8 cellular contexts compared by ENCODE assay signal in the genomic region with DNA sequence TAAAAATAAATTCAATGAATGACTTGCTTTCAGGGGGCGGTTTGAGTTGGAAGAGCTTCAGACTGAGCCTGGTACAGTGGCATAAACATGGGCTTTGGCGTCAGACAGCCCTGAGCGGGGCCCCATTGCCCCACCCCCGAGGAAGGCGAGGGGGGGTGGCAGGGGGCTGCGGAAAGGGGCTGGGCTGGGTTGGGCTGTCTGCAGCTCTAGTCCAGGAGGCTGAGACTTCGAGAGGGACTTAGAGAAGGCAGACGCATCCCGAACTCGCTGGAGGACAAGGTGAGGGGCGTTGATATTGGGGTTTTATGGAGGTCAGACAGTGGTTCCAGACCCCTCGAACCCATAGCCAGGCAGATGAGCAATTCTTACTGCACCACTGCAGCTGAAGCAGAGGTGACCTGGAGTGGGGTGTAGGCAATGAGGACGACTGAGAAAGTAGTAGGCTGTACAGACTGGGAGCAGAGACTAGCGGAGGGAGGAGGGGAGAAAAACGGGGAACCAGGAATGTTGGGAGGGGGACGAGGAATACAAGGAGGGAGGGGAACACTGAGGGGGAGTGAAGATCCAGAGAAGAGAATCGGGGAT. TPM values are rescaled to one million over a fixed set of nuclear protein-coding genes. Genes with fewer than 3 reads are reported as not detected.
A peak's percentile ranks its signal among the peaks of the same experiment; 100 is the strongest.
DNase-seq lines count a peak whose midpoint lies in the region; ATAC-seq, FAIRE-seq and TF ChIP-seq lines count a peak whose summit lies in the region.

A gene with protein sequence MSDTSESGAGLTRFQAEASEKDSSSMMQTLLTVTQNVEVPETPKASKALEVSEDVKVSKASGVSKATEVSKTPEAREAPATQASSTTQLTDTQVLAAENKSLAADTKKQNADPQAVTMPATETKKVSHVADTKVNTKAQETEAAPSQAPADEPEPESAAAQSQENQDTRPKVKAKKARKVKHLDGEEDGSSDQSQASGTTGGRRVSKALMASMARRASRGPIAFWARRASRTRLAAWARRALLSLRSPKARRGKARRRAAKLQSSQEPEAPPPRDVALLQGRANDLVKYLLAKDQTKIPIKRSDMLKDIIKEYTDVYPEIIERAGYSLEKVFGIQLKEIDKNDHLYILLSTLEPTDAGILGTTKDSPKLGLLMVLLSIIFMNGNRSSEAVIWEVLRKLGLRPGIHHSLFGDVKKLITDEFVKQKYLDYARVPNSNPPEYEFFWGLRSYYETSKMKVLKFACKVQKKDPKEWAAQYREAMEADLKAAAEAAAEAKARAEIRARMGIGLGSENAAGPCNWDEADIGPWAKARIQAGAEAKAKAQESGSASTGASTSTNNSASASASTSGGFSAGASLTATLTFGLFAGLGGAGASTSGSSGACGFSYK (plus strand): TSS at position 222 of the 585 bp plus-strand sequence. CDS start 1,587 bp downstream, outside the sequence.

- DNase-seq in Ammon's horn (ENCODE audit: low spot score) (peak; percentile 36), dorsolateral prefrontal cortex (peak in 5 of 10 donors; percentile 5 to 51 (median 11)), left colon (peak; percentile 23 to 42), D721Med (ENCODE audit: insufficient read length, low spot score) (no peak)
- peak; percentile 17 to 31 for DNase-seq in activated CD4-positive, alpha-beta T cell treated with anti-CD3 and anti-CD28 coated beads for 4 hours
- peak; percentile 24 for DNase-seq in stimulated activated CD4-positive, alpha-beta T cell treated with anti-CD3 and anti-CD28 coated beads, Interleukin-15, amount 100 ng/mL, for 24 hours

- H3K27ac ChIP-seq in dorsolateral prefrontal cortex, result peak within 1 kb of the TSS; percentile 32 to 97 (median 91)

- intact Hi-C loops in dorsolateral prefrontal cortex (cut with DNase I), result loop anchor here (1.0 to 10.0 kb wide), 3 partner anchors 168 to 197 kb away; a partner anchor contains a TSS
- intact Hi-C loops in left colon (cut with DNase I, micrococcal nuclease), result no loop called here

- FAIRE-seq in D721Med (lab: Jason Lieb, UNC), result no peak

- TF ChIP-seq EP300 in Ishikawa (IDR thresholded peaks at IDR 0.05; ENCODE audit: borderline replicate concordance), result no peak

- TF ChIP-seq RAD21 in Ishikawa (IDR thresholded peaks at IDR 0.05; ENCODE audit: low read depth), result no peak

- TF ChIP-seq CTCF in dorsolateral prefrontal cortex (IDR thresholded peaks at IDR 0.05 in 54 of 56, conservative IDR thresholded peaks at IDR 0.05 in 2 of 56; ENCODE audit: low read depth in 1 of 56, partially characterized antibody in 56 of 56) (no peak), D721Med (IDR thresholded peaks at IDR 0.05; ENCODE audit: insufficient read depth, missing control alignments) (no peak)

- H3K27me3 ChIP-seq in dorsolateral prefrontal cortex, result peaks cover 0 to 67% (median 6%) of the 10 kb centered on the region in 45 donors

- ATAC-seq in left colon, result no peak
- ATAC-seq in GM19035 (IDR thresholded peaks at IDR 0.05; ENCODE audit: unreplicated experiment), result no peak

- peak within 1 kb of the TSS; percentile 31 to 86 (median 69) for H3K4me3 ChIP-seq in dorsolateral prefrontal cortex

TF ChIP-seq in Ishikawa, 13 proteins besides CTCF, POLR2A, EP300 and RAD21:
- TF ChIP-seq YY1 (IDR thresholded peaks at IDR 0.05; ENCODE audit: low read depth) (no peak), ZBTB7A (IDR thresholded peaks at IDR 0.05; ENCODE audit: low read depth) (peak; percentile 34; the same call in 1 of the 2 replicates)

RNA-seq across cellular contexts. Expression of the gene that starts here (rescaled TPM):
- 100 to 1,000 TPM in 119 of 120 experiments, 10 to 100 TPM in 1; 99.1 to 189 (median 144) TPM for total RNA-seq in dorsolateral prefrontal cortex
- total RNA-seq in left colon, result 10 to 100 TPM; 79.8 to 80.1 TPM

Comparison
In these comparisons a context has a peak if more than half of its experiments do, and no peak if none do; other contexts are left out.
1. intact Hi-C loops: an anchor here in dorsolateral prefrontal cortex (1.0 to 10.0 kb wide); none called in left colon.